8 cellular contexts compared by ENCODE assay signal in genomic region chr5:177497297-177498012, GRCh38. TPM values are rescaled to one million over a fixed set of nuclear protein-coding genes. Genes with fewer than 3 reads are reported as not detected.
A peak's percentile ranks its signal among the peaks of the same experiment; 100 is the strongest.
DNase-seq lines count a peak whose midpoint lies in the region; ATAC-seq and TF ChIP-seq lines count a peak whose summit lies in the region.

TSS of gene PDLIM7 (minus strand) at chr5:177497604. CDS start at chr5:177496512, 1,092 bp downstream.

- no peaks in the 10 kb centered on the region for H3K27me3 ChIP-seq in kidney epithelial cell (ENCODE audit: control insufficient read depth, insufficient read depth, low read length)

- TF ChIP-seq CTCF in kidney epithelial cell (IDR thresholded peaks at IDR 0.05; ENCODE audit: insufficient read depth, low read length, poor library complexity, severe bottlenecking), result peak; percentile 22

- peak within 1 kb of the TSS; percentile 84 for H3K4me3 ChIP-seq in kidney epithelial cell (ENCODE audit: low read depth, low read length)

- DNase-seq in AG20443 (ENCODE audit: low spot score), result peak; percentile 96
- DNase-seq in NCI-H460 (ENCODE audit: extremely low read depth, low read depth), result peak; percentile 95
- peak; percentile 97 for DNase-seq in activated CD4-positive, CD25-positive, alpha-beta regulatory T cell treated with anti-CD3 and anti-CD28 coated beads, Interleukin-2, amount 50 U/mL, for 72 hours
- peak; percentile 80 for DNase-seq in cerebellum (ENCODE audit: low spot score)
- DNase-seq in kidney epithelial cell (ENCODE audit: low read depth), result peak; percentile 85
- peak; percentile 89 to 96 for DNase-seq in stimulated activated CD4-positive, alpha-beta T cell treated with anti-CD3 and anti-CD28 coated beads, Interleukin-15, amount 100 ng/mL, for 48 hours (ENCODE audit: low read depth in 2 of 2)

- H3K36me3 ChIP-seq in kidney epithelial cell (ENCODE audit: control insufficient read depth, insufficient read depth, low read length), result no peaks in the 10 kb centered on the region

- ATAC-seq in GM19043 (IDR thresholded peaks at IDR 0.05; ENCODE audit: low read depth, unreplicated experiment) (peak; percentile 60), HG03378 (IDR thresholded peaks at IDR 0.05; ENCODE audit: unreplicated experiment) (peak; percentile 63)

RNA-seq across cellular contexts. Expression of gene PDLIM7, which starts in this region (rescaled TPM):
- 24.3 and 25.0 TPM in 2 replicates for total RNA-seq in NCI-H460 (2014; rRNA removed; shearing (Covaris generic))
- polyA plus RNA-seq in NCI-H460 (2014; cell fraction: nucleus; rRNA removed), result 74.8 and 78.5 TPM in 2 replicates
- total RNA-seq in cerebellum (10.4 TPM), kidney epithelial cell (467 and 551 TPM in 2 replicates)

Comparison
In these comparisons a context has a peak if more than half of its experiments do, and no peak if none do; other contexts are left out.
1. Peak in every context shown above with its lines: DNase-seq, ATAC-seq and H3K4me3 ChIP-seq.
2. RNA of gene PDLIM7 (total RNA-seq): 467 to 551 TPM in kidney epithelial cell; 24.3 to 25.0 TPM in NCI-H460 and 10.4 TPM in cerebellum (single experiment); every median in the first group is over 10 times any median in the second.